In genomic region chr15:68054658-68055223, GRCh38 we compare ENCODE assay signal across 7 cellular contexts. TPM values are rescaled to one million over a fixed set of nuclear protein-coding genes. Genes with fewer than 3 reads are reported as not detected.
A peak's percentile ranks its signal among the peaks of the same experiment; 100 is the strongest.
DNase-seq lines count a peak whose midpoint lies in the region; ATAC-seq, FAIRE-seq and TF ChIP-seq lines count a peak whose summit lies in the region.

No MANE protein-coding gene starts in this region.

- H3K9ac ChIP-seq in muscle layer of colon (ENCODE audit: low read length): peak overlapping the region; percentile 86

- H3K27me3 ChIP-seq in muscle layer of colon (ENCODE audit: control insufficient read depth in 1 of 2, insufficient read depth in 2 of 2, low read length in 2 of 2): no peaks in the 10 kb centered on the region

- peak; percentile 8 for ATAC-seq in HG02763 (IDR thresholded peaks at IDR 0.05; ENCODE audit: unreplicated experiment)

- no peaks in the 10 kb centered on the region for H3K36me3 ChIP-seq in muscle layer of colon (ENCODE audit: insufficient read depth, low read length)

- peak overlapping the region; percentile 95 for H3K27ac ChIP-seq in muscle layer of colon (ENCODE audit: low read depth, low read length)
- peak overlapping the region; percentile 83 for H3K27ac ChIP-seq in substantia nigra (ENCODE audit: low read depth, low read length, poor library complexity, severe bottlenecking)

- DNase-seq in GM12892 (ENCODE audit: insufficient read length) (peak; percentile 49), NCI-H524 treated with DMSO at 0.1 percent for 48 hours (lab: John Stamatoyannopoulos, UW) (peak; percentile 38), erythroblast (lab: John Stamatoyannopoulos, UW) (peak; percentile 55 to 76), substantia nigra (lab: John Stamatoyannopoulos, UW) (peak in 32 of 49 donors; percentile 8 to 80 (median 50))
- DNase-seq in activated CD8-positive, alpha-beta memory T cell treated with anti-CD3 and anti-CD28 coated beads, Interleukin-2, amount 50 U/mL, for 4 hours: peak; percentile 37

- no peaks in the 10 kb centered on the region for H3K9me3 ChIP-seq in muscle layer of colon (ENCODE audit: low read length)

- peak overlapping the region; percentile 91 to 94 for H3K4me3 ChIP-seq in muscle layer of colon (ENCODE audit: low read depth in 1 of 2, low read length in 2 of 2)

- TF ChIP-seq POLR2A in GM12892 (IDR thresholded peaks at IDR 0.05; ENCODE audit: low read depth, low read length): 0 out of 2 replicates have a peak, but pooled peaks have one; percentile 35
- TF ChIP-seq POLR2A in erythroblast (IDR thresholded peaks at IDR 0.05; ENCODE audit: low read length): no peak

- peak; percentile 30 for FAIRE-seq in GM12892 (lab: Jason Lieb, UNC)

- peaks cover 27% of the 10 kb centered on the region for H3K4me1 ChIP-seq in muscle layer of colon (ENCODE audit: insufficient read depth, low read length)

RNA-seq across cellular contexts. Expression of gene PIAS1, which starts 0.6 kb away (rescaled TPM):
- 32.2 TPM for polyA plus RNA-seq in GM12892 (2012; ENCODE audit: missing spikeins)

Comparison
In these comparisons a context has a peak if more than half of its experiments do, and no peak if none do; other contexts are left out.
1. Peak in every context shown above with its lines: DNase-seq, ATAC-seq, H3K4me3 ChIP-seq and H3K27ac ChIP-seq.